In the genomic region with DNA sequence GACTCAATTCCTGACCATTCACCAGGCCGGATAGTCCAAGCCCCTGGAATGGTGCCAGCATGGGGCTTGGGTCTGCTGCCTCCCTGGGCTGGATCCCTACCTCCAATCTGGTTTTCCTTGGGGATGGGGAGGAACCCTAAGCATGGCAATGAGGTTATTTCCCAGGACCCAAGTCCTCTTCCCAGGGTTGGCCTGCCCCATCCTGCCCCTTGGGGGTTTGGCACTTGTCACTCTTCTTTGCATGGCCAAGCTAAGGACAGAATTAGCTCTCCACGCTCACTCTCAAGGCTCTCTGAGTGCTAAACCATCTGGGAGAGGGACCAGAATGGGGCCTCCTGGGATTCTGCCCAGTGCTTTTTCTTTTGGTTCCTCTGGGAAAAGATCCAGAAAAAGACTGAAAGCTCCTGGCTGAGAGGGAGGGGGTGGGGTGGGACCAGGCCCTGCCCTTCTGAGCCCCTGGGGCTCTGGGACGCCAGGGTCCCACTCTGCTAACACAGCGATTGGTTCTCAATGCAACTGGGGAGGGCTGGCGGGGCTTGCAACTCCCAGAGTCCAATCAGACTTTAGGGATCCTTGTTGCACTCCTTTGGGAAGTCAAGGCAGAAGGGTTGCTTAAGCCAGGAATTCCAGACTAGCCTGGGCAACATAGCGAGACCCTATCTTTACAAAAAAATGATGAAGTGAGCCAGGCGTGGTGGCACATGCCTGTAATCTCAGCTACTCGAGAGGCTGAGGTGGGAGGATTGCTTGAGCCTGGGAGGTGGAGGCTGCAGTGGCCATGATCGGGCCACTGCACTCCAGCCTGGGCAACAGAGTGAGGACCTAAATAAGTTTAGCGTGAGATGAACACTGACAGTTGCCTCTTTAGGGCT, we compare ENCODE assay signal across 16 cellular contexts. TPM values are rescaled to one million over a fixed set of nuclear protein-coding genes. Genes with fewer than 3 reads are reported as not detected.
DNase-seq lines count a peak whose midpoint lies in the region; ATAC-seq and TF ChIP-seq lines count a peak whose summit lies in the region.
"Had no signal": no experiment of that assay in that cellular context is flagged by ENCODE, and none has a peak within 500 bp of the region (broad histone marks: within the 10 kb centered on the region; RNA-seq: fewer than 3 reads in every experiment).

No MANE protein-coding gene starts in this region.

- POLR2A ChIA-PET in WTC11 (lab: Charles Lee), result no interaction called here

- peaks cover 19% of the 10 kb centered on the region for H3K4me1 ChIP-seq in left ventricle myocardium inferior
- H3K4me1 ChIP-seq: breast epithelium, SJCRH30, testis had no signal

- no peak overlapping the region for H3K4me3 Mint-ChIP-seq in WTC11

- H3K27me3 ChIP-seq in left ventricle myocardium inferior (ENCODE audit: low read depth), result no peaks in the 10 kb centered on the region
- H3K27me3 ChIP-seq: breast epithelium, SJCRH30, testis had no signal

- peaks cover 7% of the 10 kb centered on the region for H3K27me3 Mint-ChIP-seq in WTC11 (ENCODE audit: low read depth)

- no peak overlapping the region for H3K27ac Mint-ChIP-seq in WTC11

- ATAC-seq in WTC11, result no peak
- ATAC-seq in GM18498 (IDR thresholded peaks at IDR 0.05; ENCODE audit: unreplicated experiment), result no peak

- H3K36me3 ChIP-seq in left ventricle myocardium inferior, result peaks cover 32% of the 10 kb centered on the region
- H3K36me3 ChIP-seq: breast epithelium, SJCRH30 had no signal

- TF ChIP-seq CTCF in WTC11 (IDR thresholded peaks at IDR 0.05) (no peak), left ventricle myocardium inferior (IDR thresholded peaks at IDR 0.05; ENCODE audit: borderline replicate concordance) (no peak)

- intact Hi-C loops in left ventricle myocardium inferior (cut with micrococcal nuclease), result no loop called here

- H3K9me3 ChIP-seq in left ventricle myocardium inferior (replicated peaks), result peaks cover 22% of the 10 kb centered on the region
- H3K9me3 ChIP-seq: testis had no signal

- peak overlapping the region; percentile 68 for H3K27ac ChIP-seq in left ventricle myocardium inferior (replicated peaks)
- H3K27ac ChIP-seq: breast epithelium, SJCRH30, skin epidermis, testis had no signal

- CTCF ChIA-PET in WTC11 (lab: Charles Lee), result no interaction called here

- H3K36me3 Mint-ChIP-seq in WTC11, result peaks cover 38% of the 10 kb centered on the region

- H3K4me1 Mint-ChIP-seq in WTC11, result no peaks in the 10 kb centered on the region

- DNase-seq in C1 segment of cervical spinal cord (lab: John Stamatoyannopoulos, UW), result peak in 8 of 14 donors; percentile 11 to 61 (median 40)
- no peak for DNase-seq in WTC11 (ENCODE audit: low spot score)
- no peak for DNase-seq in left ventricle myocardium inferior
- DNase-seq in putamen (ENCODE audit: low spot score), result peak; percentile 51
- DNase-seq in RKO (ENCODE audit: low spot score), result no peak
- DNase-seq in NCI-H774 (lab: John Stamatoyannopoulos, UW), result no peak
- DNase-seq in EL, result no peak
- DNase-seq: activated gamma-delta T cell; kidney glomerular epithelial cell; NCI-H2107; NK-92 treated with Interleukin-12 subunit alpha and Interleukin-12 subunit beta, amount 100 ng/mL, for 24 hours; SJCRH30; testis had no signal

- H3K4me3 ChIP-seq in left ventricle myocardium inferior, result no peak overlapping the region
- H3K4me3 ChIP-seq: breast epithelium, SJCRH30, skin epidermis, testis had no signal

- peaks cover 28% of the 10 kb centered on the region for H3K9me3 Mint-ChIP-seq in WTC11

TF ChIP-seq in WTC11, 78 proteins besides CTCF, POLR2A, EP300 and RAD21:
- peak; percentile 54; the same call in 1 of the 2 replicates for TF ChIP-seq ZNF121 (CRISPR knock-in tag; IDR thresholded peaks at IDR 0.05)
- TF ChIP-seq ZNF671 (CRISPR knock-in tag; IDR thresholded peaks at IDR 0.05), result no peak

RNA-seq across cellular contexts. Expression of a gene that starts 52.7 kb away (rescaled TPM):
- 37.6 to 37.9 TPM (median 37.7 TPM) in 3 replicates for total RNA-seq in WTC11 (2021)
- 89.7 TPM for total RNA-seq in left ventricle myocardium inferior

Comparison
In these comparisons a context has a peak if more than half of its experiments do, and no peak if none do; other contexts are left out.
1. DNase-seq: peak in C1 segment of cervical spinal cord (8 of 14) and putamen (single experiment); none in WTC11 (single experiment), left ventricle myocardium inferior (single experiment), RKO (single experiment), NCI-H774 (single experiment) and EL (single experiment).